In genomic region chr2:96090181-96090500, GRCh38 we compare ENCODE assay signal across 18 cellular contexts. TPM values are rescaled to one million over a fixed set of nuclear protein-coding genes. Genes with fewer than 3 reads are reported as not detected.
DNase-seq lines count a peak whose midpoint lies in the region; ATAC-seq and TF ChIP-seq lines count a peak whose summit lies in the region.
"Had no signal": no experiment of that assay in that cellular context is flagged by ENCODE, and none has a peak within 500 bp of the region (broad histone marks: within the 10 kb centered on the region; RNA-seq: fewer than 3 reads in every experiment).

No MANE protein-coding gene starts in this region.

- H3K4me3 ChIP-seq in Peyer's patch, result no peak overlapping the region
- no peak overlapping the region for H3K4me3 ChIP-seq in cardiac muscle cell
- H3K4me3 ChIP-seq: breast epithelium, mucosa of descending colon, testis had no signal

- H3K36me3 ChIP-seq in Peyer's patch, result no peaks in the 10 kb centered on the region
- no peaks in the 10 kb centered on the region for H3K36me3 ChIP-seq in cardiac muscle cell
- H3K36me3 ChIP-seq: breast epithelium had no signal

- H3K4me1 ChIP-seq in Peyer's patch (peaks cover 0 to 9% (median 0%) of the 10 kb centered on the region in 4 donors), cardiac muscle cell (ENCODE audit: low read depth) (peaks cover 18% of the 10 kb centered on the region)
- H3K4me1 ChIP-seq: breast epithelium, testis had no signal

- no peak for TF ChIP-seq CTCF in Peyer's patch (IDR thresholded peaks at IDR 0.05)
- TF ChIP-seq CTCF in cardiac muscle cell (IDR thresholded peaks at IDR 0.05; ENCODE audit: low read depth, low read length), result no peak

- H3K9me3 ChIP-seq in Peyer's patch (no peaks in the 10 kb centered on the region), cardiac muscle cell (ENCODE audit: low read depth) (no peaks in the 10 kb centered on the region)
- H3K9me3 ChIP-seq: mucosa of descending colon, testis had no signal

- no peak for TF ChIP-seq POLR2A in Peyer's patch (IDR thresholded peaks at IDR 0.05)

- H3K27ac ChIP-seq in Peyer's patch (no peak overlapping the region), cardiac muscle cell (peak overlapping the region; percentile 46)
- H3K27ac ChIP-seq: breast epithelium, testis had no signal

- ATAC-seq in HG02973 (IDR thresholded peaks at IDR 0.05; ENCODE audit: unreplicated experiment) (no peak), GM21717 (IDR thresholded peaks at IDR 0.05; ENCODE audit: unreplicated experiment) (no peak)
- ATAC-seq: mucosa of descending colon had no signal

- DNase-seq in Ammon's horn (ENCODE audit: low spot score) (peak; percentile 74), Peyer's patch (peak in 2 of 3 donors; percentile 25 to 34), cardiac muscle cell (ENCODE audit: low read depth in 1 of 2, low spot score in 1 of 2) (peak in 1 of 2 donors; percentile 12), occipital lobe (lab: John Stamatoyannopoulos, UW) (peak; percentile 8), hepatic stellate cell (ENCODE audit: low spot score) (no peak)
- DNase-seq in activated CD4-positive, alpha-beta T cell treated with anti-CD3 and anti-CD28 coated beads, Interleukin-2, amount 50 U/mL, for 1 hour, result no peak
- DNase-seq: GDM1; HFFc6; RPMI8226; stimulated activated CD4-positive, alpha-beta T cell treated with anti-CD3 and anti-CD28 coated beads, Interleukin-15, amount 100 ng/mL, for 24 hours; T-helper 1 cell had no signal

- H3K27me3 ChIP-seq in Peyer's patch (no peaks in the 10 kb centered on the region), cardiac muscle cell (no peaks in the 10 kb centered on the region)
- H3K27me3 ChIP-seq: breast epithelium, testis had no signal

RNA-seq across cellular contexts. Expression of gene ADRA2B, which starts 26.2 kb away (rescaled TPM):
- under 1 TPM in 3 of 4 donors, not detected in 1; 0.28 to 0.67 (median 0.53) TPM for total RNA-seq in Peyer's patch
- total RNA-seq in cardiac muscle cell, result 27.4 and 61.8 TPM in 2 replicates
- 28.5 and 50.8 TPM in 2 replicates for polyA plus RNA-seq in cardiac muscle cell
- total RNA-seq in occipital lobe, result not detected
- total RNA-seq: fibroblast of villous mesenchyme, HFFc6 had no signal
- polyA plus RNA-seq: AG04450 had no signal

RNA-seq across cellular contexts. Expression of gene ASTL, which starts 48.2 kb away (rescaled TPM):
- total RNA-seq in Peyer's patch, result not detected
- total RNA-seq in cardiac muscle cell, result not detected in 2 replicates
- not detected in 2 replicates for polyA plus RNA-seq in cardiac muscle cell
- total RNA-seq in occipital lobe, result not detected
- total RNA-seq: fibroblast of villous mesenchyme, mucosa of descending colon had no signal
- polyA plus RNA-seq: AG04450 had no signal

RNA-seq across cellular contexts. Expression of gene DUSP2, which starts 55.1 kb away (rescaled TPM):
- total RNA-seq in Peyer's patch, result 10 to 100 TPM in 1 of 4 donors, 1 to 10 TPM in 3; 2.7 to 28.1 (median 5.6) TPM
- total RNA-seq in cardiac muscle cell, result 0.89 and 3.0 TPM in 2 replicates
- polyA plus RNA-seq in cardiac muscle cell, result 1.0 and 2.2 TPM in 2 replicates
- 7.3 TPM for total RNA-seq in occipital lobe

RNA-seq across cellular contexts. Expression of gene GPAT2, which starts 55.4 kb away (rescaled TPM):
- total RNA-seq in Peyer's patch (1 to 10 TPM in 2 of 4 donors, under 1 TPM in 2; 0.53 to 1.7 (median 1.2) TPM), cardiac muscle cell (1.5 and 3.5 TPM in 2 replicates), occipital lobe (1.6 TPM)
- 1.8 and 2.2 TPM in 2 replicates for polyA plus RNA-seq in cardiac muscle cell

Comparison
In these comparisons a context has a peak if more than half of its experiments do, and no peak if none do; other contexts are left out.
1. DNase-seq: peak in Ammon's horn (single experiment), Peyer's patch (2 of 3) and occipital lobe (single experiment); none in activated CD4-positive, alpha-beta T cell treated with anti-CD3 and anti-CD28 coated beads, Interleukin-2, amount 50 U/mL, for 1 hour (single experiment) and hepatic stellate cell (single experiment).
2. RNA of gene ADRA2B, which starts 26.2 kb away (total RNA-seq): 27.4 to 61.8 TPM in cardiac muscle cell; 0.28 to 0.67 TPM in Peyer's patch and not detected in occipital lobe (single experiment); every median in the first group is over 10 times any median in the second.